ENCODE assay signal across 19 cellular contexts in the genomic region with DNA sequence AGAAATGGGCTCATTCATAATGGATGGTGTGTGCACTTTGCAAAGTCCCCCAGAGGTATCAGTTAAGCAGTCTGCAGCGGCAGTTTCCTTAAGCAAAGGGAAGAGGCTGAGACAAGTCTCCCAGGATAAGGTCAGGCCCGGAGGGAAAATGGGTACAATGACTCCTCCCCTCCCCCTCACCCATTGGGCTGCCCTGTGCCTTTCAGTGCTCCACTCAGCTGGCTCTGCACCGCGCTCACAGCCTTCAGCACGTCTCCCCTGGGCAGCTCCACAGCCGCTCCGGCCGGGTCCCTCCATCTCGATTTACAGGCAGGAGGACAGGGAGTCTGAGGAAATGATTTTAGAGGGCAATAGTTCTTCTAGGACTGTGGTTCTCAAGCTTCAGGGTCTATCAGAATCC.
"Had no signal": no experiment of that assay in that cellular context is flagged by ENCODE, and none has a peak within 500 bp of the region (broad histone marks: within the 10 kb centered on the region; RNA-seq: fewer than 3 reads in every experiment).

No MANE protein-coding gene starts in this region.

- DNase-seq: dorsolateral prefrontal cortex; effector CD4-positive, alpha-beta T cell; head of caudate nucleus; islet precursor cell; kidney glomerular epithelial cell; left colon; left ventricle myocardium superior; lower lobe of right lung; natural killer cell; occipital lobe; pancreas; stimulated activated CD4-positive, alpha-beta T cell treated with anti-CD3 and anti-CD28 coated beads, Interleukin-12 subunit alpha, Interleukin-12 subunit beta, amount 100 ng/mL, for 4 hours; stimulated activated CD4-positive, alpha-beta T cell treated with anti-CD3 and anti-CD28 coated beads, Interleukin-1b, Interleukin-23, amount 100 ng/mL, for 48 hours; stimulated activated CD4-positive, alpha-beta T cell treated with anti-CD3 and anti-CD28 coated beads, Interleukin-4, amount 100 ng/mL, for 1 hour; stimulated activated CD8-positive, alpha-beta memory T cell treated with anti-CD3 and anti-CD28 coated beads, Interleukin-4, amount 100 ng/mL, for 48 hours; stimulated activated naive CD4-positive, alpha-beta T cell; stimulated activated naive CD8-positive, alpha-beta T cell treated with anti-CD3 and anti-CD28 coated beads, Interleukin-15, amount 100 ng/mL, for 72 hours; trophoblast cell had no signal

- H3K9me3 Mint-ChIP-seq: natural killer cell had no signal

- H3K36me3 Mint-ChIP-seq: natural killer cell had no signal

- H3K4me3 Mint-ChIP-seq: natural killer cell; stimulated activated naive CD8-positive, alpha-beta T cell treated with anti-CD3 and anti-CD28 coated beads, Interleukin-15, amount 100 ng/mL, for 72 hours had no signal

- H3K27ac Mint-ChIP-seq: natural killer cell; stimulated activated naive CD8-positive, alpha-beta T cell treated with anti-CD3 and anti-CD28 coated beads, Interleukin-15, amount 100 ng/mL, for 72 hours had no signal

- ATAC-seq: left colon; left ventricle myocardium superior; lower lobe of right lung; natural killer cell; pancreas; sciatic nerve; stimulated activated naive CD8-positive, alpha-beta T cell treated with anti-CD3 and anti-CD28 coated beads, Interleukin-15, amount 100 ng/mL, for 72 hours had no signal
